8 cellular contexts compared by ENCODE assay signal in the genomic region with DNA sequence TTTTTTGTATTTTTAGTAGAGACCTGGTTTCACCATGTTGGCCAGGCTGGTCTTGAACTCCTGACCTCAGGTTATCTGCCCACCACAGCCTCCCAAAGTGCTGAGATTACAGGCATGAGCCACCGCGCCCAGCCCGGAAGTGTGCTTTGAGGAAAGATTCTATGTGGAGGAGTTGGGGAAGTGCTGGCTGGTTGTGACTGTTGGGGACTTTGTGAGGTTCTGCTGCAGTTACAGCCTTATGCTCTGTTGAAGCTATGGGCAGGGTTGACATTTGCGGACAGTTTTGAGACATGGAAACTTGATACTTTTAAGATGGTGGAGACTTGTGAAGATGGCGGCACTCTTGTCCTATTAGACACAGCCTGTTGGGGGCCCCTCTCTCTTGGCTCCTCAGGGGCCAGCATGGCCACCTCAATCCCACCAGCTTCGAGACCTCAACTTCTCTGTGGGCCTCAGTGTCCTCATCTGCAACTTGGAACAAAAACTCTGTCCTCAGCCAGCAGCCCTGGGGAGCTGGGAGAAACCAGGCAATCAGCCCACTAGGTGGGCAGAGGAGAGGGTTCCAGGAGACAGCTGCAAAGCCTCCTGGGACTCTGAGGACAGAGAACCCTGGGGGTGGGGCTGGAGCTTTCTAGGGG. TPM values are rescaled to one million over a fixed set of nuclear protein-coding genes. Genes with fewer than 3 reads are reported as not detected.
A peak's percentile ranks its signal among the peaks of the same experiment; 100 is the strongest.
DNase-seq lines count a peak whose midpoint lies in the region; ATAC-seq and TF ChIP-seq lines count a peak whose summit lies in the region.

No MANE protein-coding gene starts in this region.

- intact Hi-C loops in left ventricle myocardium inferior (cut with micrococcal nuclease), result no loop called here

- no peaks in the 10 kb centered on the region for H3K36me3 Mint-ChIP-seq in GM23338 (ENCODE audit: low read depth)
- peaks cover 6% of the 10 kb centered on the region for H3K36me3 Mint-ChIP-seq in stimulated activated effector memory CD8-positive, alpha-beta T cell treated with anti-CD3 and anti-CD28 coated beads, Interleukin-12 subunit alpha, Interleukin-12 subunit beta, amount 100 ng/mL, for 72 hours

- ATAC-seq in GM23338 (peak; percentile 2; the same call in 2 of the 3 replicates), GM18517 (IDR thresholded peaks at IDR 0.05; ENCODE audit: unreplicated experiment) (no peak)
- ATAC-seq in stimulated activated effector memory CD8-positive, alpha-beta T cell treated with anti-CD3 and anti-CD28 coated beads, Interleukin-12 subunit alpha, Interleukin-12 subunit beta, amount 100 ng/mL, for 72 hours, result no peak

- peaks cover 55% of the 10 kb centered on the region for H3K27me3 ChIP-seq in GM23338 (ENCODE audit: insufficient read depth)
- H3K27me3 ChIP-seq in left ventricle myocardium inferior (ENCODE audit: low read depth), result peaks cover 29% of the 10 kb centered on the region

- H3K9me3 Mint-ChIP-seq in GM23338, result no peaks in the 10 kb centered on the region
- no peaks in the 10 kb centered on the region for H3K9me3 Mint-ChIP-seq in stimulated activated effector memory CD8-positive, alpha-beta T cell treated with anti-CD3 and anti-CD28 coated beads, Interleukin-12 subunit alpha, Interleukin-12 subunit beta, amount 100 ng/mL, for 72 hours

- H3K36me3 ChIP-seq in GM23338 (ENCODE audit: insufficient read depth) (no peaks in the 10 kb centered on the region), left ventricle myocardium inferior (no peaks in the 10 kb centered on the region)

- H3K27ac ChIP-seq in GM23338 (ENCODE audit: low read depth) (no peak overlapping the region), left ventricle myocardium inferior (replicated peaks) (peak overlapping the region; percentile 90)

- TF ChIP-seq CTCF in GM23338 (conservative IDR thresholded peaks at IDR 0.05; ENCODE audit: low read depth in 2 of 2), result no peak
- no peak for TF ChIP-seq CTCF in left ventricle myocardium inferior (IDR thresholded peaks at IDR 0.05; ENCODE audit: borderline replicate concordance)

- H3K4me3 ChIP-seq in GM23338, result peak overlapping the region; percentile 89
- no peak overlapping the region for H3K4me3 ChIP-seq in left ventricle myocardium inferior

- peak overlapping the region; percentile 96 for H3K4me2 ChIP-seq in GM23338

- H3K4me1 ChIP-seq in GM23338 (ENCODE audit: insufficient read depth) (peaks cover 26% of the 10 kb centered on the region), left ventricle myocardium inferior (peaks cover 22% of the 10 kb centered on the region)

- peaks cover 37% of the 10 kb centered on the region for H3K4me1 Mint-ChIP-seq in GM23338
- peaks cover 29% of the 10 kb centered on the region for H3K4me1 Mint-ChIP-seq in stimulated activated effector memory CD8-positive, alpha-beta T cell treated with anti-CD3 and anti-CD28 coated beads, Interleukin-12 subunit alpha, Interleukin-12 subunit beta, amount 100 ng/mL, for 72 hours

- no peaks in the 10 kb centered on the region for H4K20me1 ChIP-seq in GM23338 (replicated peaks; ENCODE audit: insufficient read depth)

- no peaks in the 10 kb centered on the region for H3K79me2 ChIP-seq in GM23338 (replicated peaks; ENCODE audit: insufficient read depth)

- H3K4me3 Mint-ChIP-seq in GM23338, result peak overlapping the region; percentile 78
- peak overlapping the region; percentile 60 for H3K4me3 Mint-ChIP-seq in stimulated activated effector memory CD8-positive, alpha-beta T cell treated with anti-CD3 and anti-CD28 coated beads, Interleukin-12 subunit alpha, Interleukin-12 subunit beta, amount 100 ng/mL, for 72 hours

- H3K27me3 Mint-ChIP-seq in GM23338 (ENCODE audit: insufficient read depth, low read depth, poor library complexity), result peaks cover 57% of the 10 kb centered on the region

- H2AFZ ChIP-seq in GM23338, result peak overlapping the region; percentile 97

- DNase-seq in GM23338 (ENCODE audit: low spot score), result no peak
- DNase-seq in SKM-1 treated with dmso at 0.1 percent for 144 hours (lab: John Stamatoyannopoulos, UW; ENCODE audit: unreplicated experiment), result peak; percentile 80
- DNase-seq in left ventricle myocardium inferior, result no peak
- no peak for DNase-seq in stimulated activated effector memory CD8-positive, alpha-beta T cell treated with anti-CD3 and anti-CD28 coated beads, Interleukin-12 subunit alpha, Interleukin-12 subunit beta, amount 100 ng/mL, for 72 hours (ENCODE audit: low spot score in 2 of 2)
- no peak for DNase-seq in activated gamma-delta T cell treated with Interleukin-2 at 50 U/mL for 16 hours
- DNase-seq in T-helper 9 cell, result no peak
- no peak for DNase-seq in NCI-H524 (lab: John Stamatoyannopoulos, UW)

- H3K27ac Mint-ChIP-seq in GM23338, result no peak overlapping the region
- H3K27ac Mint-ChIP-seq in stimulated activated effector memory CD8-positive, alpha-beta T cell treated with anti-CD3 and anti-CD28 coated beads, Interleukin-12 subunit alpha, Interleukin-12 subunit beta, amount 100 ng/mL, for 72 hours, result peak overlapping the region; percentile 63

- H3F3A ChIP-seq in GM23338 (replicated peaks; ENCODE audit: low read depth), result no peaks in the 10 kb centered on the region

- no peaks in the 10 kb centered on the region for H3K9me2 ChIP-seq in GM23338 (ENCODE audit: insufficient read depth)

- H3K9me3 ChIP-seq in left ventricle myocardium inferior (replicated peaks), result no peaks in the 10 kb centered on the region

TF ChIP-seq in GM23338, 12 proteins besides CTCF, POLR2A, EP300 and RAD21 (continues in another document):
- TF ChIP-seq ZNF331 (CRISPR knock-in tag; IDR thresholded peaks at IDR 0.05; ENCODE audit: low read depth) (no peak), STAT1 (IDR thresholded peaks at IDR 0.05; ENCODE audit: unreplicated experiment) (no peak), POLR2AphosphoS5 (IDR thresholded peaks at IDR 0.05; ENCODE audit: low read depth) (no peak)
- TF ChIP-seq, protein P1, sequence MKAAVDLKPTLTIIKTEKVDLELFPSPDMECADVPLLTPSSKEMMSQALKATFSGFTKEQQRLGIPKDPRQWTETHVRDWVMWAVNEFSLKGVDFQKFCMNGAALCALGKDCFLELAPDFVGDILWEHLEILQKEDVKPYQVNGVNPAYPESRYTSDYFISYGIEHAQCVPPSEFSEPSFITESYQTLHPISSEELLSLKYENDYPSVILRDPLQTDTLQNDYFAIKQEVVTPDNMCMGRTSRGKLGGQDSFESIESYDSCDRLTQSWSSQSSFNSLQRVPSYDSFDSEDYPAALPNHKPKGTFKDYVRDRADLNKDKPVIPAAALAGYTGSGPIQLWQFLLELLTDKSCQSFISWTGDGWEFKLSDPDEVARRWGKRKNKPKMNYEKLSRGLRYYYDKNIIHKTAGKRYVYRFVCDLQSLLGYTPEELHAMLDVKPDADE (IDR thresholded peaks at IDR 0.05), result no peak

RNA-seq across cellular contexts. Expression of a gene that starts 24.9 kb away (rescaled TPM):
- not detected in 2 replicates for total RNA-seq in GM23338 (2014; rRNA removed; shearing (Covaris generic))
- polyA plus RNA-seq in GM23338 (2016; fragmentation: Nextera tagmentation; extraction: Ambion mirVana), result not detected in 2 replicates
- total RNA-seq in left ventricle myocardium inferior, result not detected

RNA-seq across cellular contexts. Expression of a gene that starts 29.9 kb away (rescaled TPM):
- total RNA-seq in GM23338 (2014; rRNA removed; shearing (Covaris generic)), result 44.2 and 59.4 TPM in 2 replicates
- 97.4 and 108 TPM in 2 replicates for polyA plus RNA-seq in GM23338 (2016; fragmentation: Nextera tagmentation; extraction: Ambion mirVana)
- total RNA-seq in left ventricle myocardium inferior, result 63.4 TPM

RNA-seq across cellular contexts. Expression of a gene that starts 45.9 kb away (rescaled TPM):
- 15.6 and 19.8 TPM in 2 replicates for total RNA-seq in GM23338 (2014; rRNA removed; shearing (Covaris generic))
- 8.8 and 9.7 TPM in 2 replicates for polyA plus RNA-seq in GM23338 (2016; fragmentation: Nextera tagmentation; extraction: Ambion mirVana)
- total RNA-seq in left ventricle myocardium inferior, result 9.0 TPM
